In the genomic region with DNA sequence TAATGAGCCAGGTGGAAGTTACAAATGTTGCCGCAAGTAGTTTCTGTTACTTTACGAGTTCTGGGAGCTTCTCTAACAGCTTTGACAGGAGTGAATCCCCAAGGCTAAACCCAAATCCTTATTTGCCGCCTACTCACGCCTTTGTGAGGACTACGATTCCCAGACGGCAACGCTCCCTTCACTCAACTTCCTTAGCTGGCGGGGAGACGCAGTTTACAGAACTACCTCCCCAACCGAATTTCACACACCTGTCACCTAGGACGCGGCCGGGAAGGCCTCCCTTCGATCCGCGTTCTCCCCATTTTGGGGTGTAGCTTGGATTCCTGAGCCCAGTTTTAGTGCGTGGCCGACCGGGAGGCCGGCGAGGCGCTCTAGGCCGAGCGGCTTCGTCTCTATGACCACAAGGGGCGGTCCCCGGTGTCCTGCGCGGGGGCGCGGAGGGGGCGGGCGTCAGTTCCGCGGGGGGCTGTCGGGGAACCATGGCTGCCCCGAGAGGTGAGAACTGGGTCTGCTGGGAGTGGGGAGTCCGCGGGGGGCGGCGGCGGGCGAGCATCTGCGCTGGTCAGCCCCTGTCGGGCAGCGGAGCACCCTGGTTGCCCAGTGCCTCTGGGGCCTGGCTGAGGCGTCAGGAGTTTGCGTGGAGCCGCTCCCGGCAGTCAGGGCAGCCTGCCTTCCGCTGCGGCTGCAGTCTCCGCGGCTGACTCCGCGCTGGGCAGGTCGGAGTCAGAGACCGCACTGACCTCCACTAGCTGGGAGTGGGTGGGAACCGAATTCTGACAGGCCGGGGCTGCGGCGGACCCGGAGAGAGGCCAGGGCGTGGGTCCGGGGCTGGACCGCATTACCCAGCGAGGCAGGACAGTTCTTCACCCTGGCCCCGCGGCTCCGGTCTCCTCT, we compare ENCODE assay signal across 1 cellular context.
TF ChIP-seq lines count a peak whose summit lies in the region.

A gene with protein sequence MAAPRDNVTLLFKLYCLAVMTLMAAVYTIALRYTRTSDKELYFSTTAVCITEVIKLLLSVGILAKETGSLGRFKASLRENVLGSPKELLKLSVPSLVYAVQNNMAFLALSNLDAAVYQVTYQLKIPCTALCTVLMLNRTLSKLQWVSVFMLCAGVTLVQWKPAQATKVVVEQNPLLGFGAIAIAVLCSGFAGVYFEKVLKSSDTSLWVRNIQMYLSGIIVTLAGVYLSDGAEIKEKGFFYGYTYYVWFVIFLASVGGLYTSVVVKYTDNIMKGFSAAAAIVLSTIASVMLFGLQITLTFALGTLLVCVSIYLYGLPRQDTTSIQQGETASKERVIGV (plus strand): TSS at position 450 of the 894 bp plus-strand sequence. CDS start 30 bp downstream, at position 480.

TF ChIP-seq in HEK293, 187 proteins besides CTCF, POLR2A, EP300 and RAD21 (continued from another document):
- no peak for TF ChIP-seq ZNF571 (tag by site-specific recombination; IDR thresholded peaks at IDR 0.05)
- TF ChIP-seq ZFHX2 (tag by site-specific recombination; conservative IDR thresholded peaks at IDR 0.05) = peak; percentile 95
- no peak for TF ChIP-seq ZNF785 (tag by site-specific recombination; IDR thresholded peaks at IDR 0.05)
- TF ChIP-seq ZNF521 (tag by site-specific recombination; IDR thresholded peaks at IDR 0.05) = no peak
- 0 out of 2 replicates have a peak, but pooled peaks have one; percentile 24 for TF ChIP-seq ZNF623 (tag by site-specific recombination; IDR thresholded peaks at IDR 0.05)
- TF ChIP-seq, protein P1, sequence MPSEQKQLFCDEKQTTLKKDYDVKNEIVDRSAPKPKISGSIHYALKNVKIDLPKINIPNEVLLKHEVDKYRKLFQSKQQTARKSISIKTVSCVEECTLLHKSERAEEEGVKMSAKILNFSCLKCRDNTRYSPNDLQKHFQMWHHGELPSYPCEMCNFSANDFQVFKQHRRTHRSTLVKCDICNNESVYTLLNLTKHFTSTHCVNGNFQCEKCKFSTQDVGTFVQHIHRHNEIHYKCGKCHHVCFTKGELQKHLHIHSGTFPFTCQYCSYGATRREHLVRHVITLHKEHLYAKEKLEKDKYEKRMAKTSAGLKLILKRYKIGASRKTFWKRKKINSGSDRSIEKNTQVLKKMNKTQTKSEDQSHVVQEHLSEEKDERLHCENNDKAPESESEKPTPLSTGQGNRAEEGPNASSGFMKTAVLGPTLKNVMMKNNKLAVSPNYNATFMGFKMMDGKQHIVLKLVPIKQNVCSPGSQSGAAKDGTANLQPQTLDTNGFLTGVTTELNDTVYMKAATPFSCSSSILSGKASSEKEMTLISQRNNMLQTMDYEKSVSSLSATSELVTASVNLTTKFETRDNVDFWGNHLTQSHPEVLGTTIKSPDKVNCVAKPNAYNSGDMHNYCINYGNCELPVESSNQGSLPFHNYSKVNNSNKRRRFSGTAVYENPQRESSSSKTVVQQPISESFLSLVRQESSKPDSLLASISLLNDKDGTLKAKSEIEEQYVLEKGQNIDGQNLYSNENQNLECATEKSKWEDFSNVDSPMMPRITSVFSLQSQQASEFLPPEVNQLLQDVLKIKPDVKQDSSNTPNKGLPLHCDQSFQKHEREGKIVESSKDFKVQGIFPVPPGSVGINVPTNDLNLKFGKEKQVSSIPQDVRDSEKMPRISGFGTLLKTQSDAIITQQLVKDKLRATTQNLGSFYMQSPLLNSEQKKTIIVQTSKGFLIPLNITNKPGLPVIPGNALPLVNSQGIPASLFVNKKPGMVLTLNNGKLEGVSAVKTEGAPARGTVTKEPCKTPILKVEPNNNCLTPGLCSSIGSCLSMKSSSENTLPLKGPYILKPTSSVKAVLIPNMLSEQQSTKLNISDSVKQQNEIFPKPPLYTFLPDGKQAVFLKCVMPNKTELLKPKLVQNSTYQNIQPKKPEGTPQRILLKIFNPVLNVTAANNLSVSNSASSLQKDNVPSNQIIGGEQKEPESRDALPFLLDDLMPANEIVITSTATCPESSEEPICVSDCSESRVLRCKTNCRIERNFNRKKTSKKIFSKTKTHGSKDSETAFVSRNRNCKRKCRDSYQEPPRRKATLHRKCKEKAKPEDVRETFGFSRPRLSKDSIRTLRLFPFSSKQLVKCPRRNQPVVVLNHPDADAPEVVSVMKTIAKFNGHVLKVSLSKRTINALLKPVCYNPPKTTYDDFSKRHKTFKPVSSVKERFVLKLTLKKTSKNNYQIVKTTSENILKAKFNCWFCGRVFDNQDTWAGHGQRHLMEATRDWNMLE (tag by site-specific recombination; conservative IDR thresholded peaks at IDR 0.05; ENCODE audit: low read depth) = peak; percentile 66
- no peak; the same call in 1 of the 2 replicates for TF ChIP-seq ZNF664 (tag by site-specific recombination; IDR thresholded peaks at IDR 0.05)
- no peak for TF ChIP-seq ZNF701 (tag by site-specific recombination; IDR thresholded peaks at IDR 0.05)
- no peak for TF ChIP-seq RBAK (tag by site-specific recombination; IDR thresholded peaks at IDR 0.05)
- TF ChIP-seq ZNF660 (tag by site-specific recombination; IDR thresholded peaks at IDR 0.05) = peak; percentile 59; the same call in 1 of the 2 replicates
- TF ChIP-seq, protein P2, sequence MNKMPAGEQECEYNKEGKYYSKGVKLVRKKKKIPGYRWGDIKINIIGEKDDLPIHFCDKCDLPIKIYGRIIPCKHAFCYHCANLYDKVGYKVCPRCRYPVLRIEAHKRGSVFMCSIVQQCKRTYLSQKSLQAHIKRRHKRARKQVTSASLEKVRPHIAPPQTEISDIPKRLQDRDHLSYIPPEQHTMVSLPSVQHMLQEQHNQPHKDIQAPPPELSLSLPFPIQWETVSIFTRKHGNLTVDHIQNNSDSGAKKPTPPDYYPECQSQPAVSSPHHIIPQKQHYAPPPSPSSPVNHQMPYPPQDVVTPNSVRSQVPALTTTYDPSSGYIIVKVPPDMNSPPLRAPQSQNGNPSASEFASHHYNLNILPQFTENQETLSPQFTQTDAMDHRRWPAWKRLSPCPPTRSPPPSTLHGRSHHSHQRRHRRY (tag by site-specific recombination; IDR thresholded peaks at IDR 0.05) = no peak
- TF ChIP-seq ZFP3 (tag by site-specific recombination; IDR thresholded peaks at IDR 0.05; ENCODE audit: low read depth) = no peak
- TF ChIP-seq ZNF19 (tag by site-specific recombination; IDR thresholded peaks at IDR 0.05; ENCODE audit: low read depth) = no peak
- no peak for TF ChIP-seq ZNF140 (tag by site-specific recombination; IDR thresholded peaks at IDR 0.05)
- no peak for TF ChIP-seq ZNF654 (tag by site-specific recombination; IDR thresholded peaks at IDR 0.05; ENCODE audit: low read depth)
- peak; percentile 83 for TF ChIP-seq SP2 (tag by site-specific recombination; IDR thresholded peaks at IDR 0.05)
- TF ChIP-seq, protein P3, sequence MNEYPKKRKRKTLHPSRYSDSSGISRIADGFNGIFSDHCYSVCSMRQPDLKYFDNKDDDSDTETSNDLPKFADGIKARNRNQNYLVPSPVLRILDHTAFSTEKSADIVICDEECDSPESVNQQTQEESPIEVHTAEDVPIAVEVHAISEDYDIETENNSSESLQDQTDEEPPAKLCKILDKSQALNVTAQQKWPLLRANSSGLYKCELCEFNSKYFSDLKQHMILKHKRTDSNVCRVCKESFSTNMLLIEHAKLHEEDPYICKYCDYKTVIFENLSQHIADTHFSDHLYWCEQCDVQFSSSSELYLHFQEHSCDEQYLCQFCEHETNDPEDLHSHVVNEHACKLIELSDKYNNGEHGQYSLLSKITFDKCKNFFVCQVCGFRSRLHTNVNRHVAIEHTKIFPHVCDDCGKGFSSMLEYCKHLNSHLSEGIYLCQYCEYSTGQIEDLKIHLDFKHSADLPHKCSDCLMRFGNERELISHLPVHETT (tag by site-specific recombination; IDR thresholded peaks at IDR 0.05) = peak; percentile 83
- peak; percentile 66; the same call in 1 of the 2 replicates for TF ChIP-seq KLF1 (tag by site-specific recombination; IDR thresholded peaks at IDR 0.05)
- TF ChIP-seq YY2 (tag by site-specific recombination; IDR thresholded peaks at IDR 0.05) = peak; percentile 69
- no peak for TF ChIP-seq TRIM28 (IDR thresholded peaks at IDR 0.05; ENCODE audit: borderline replicate concordance, low read length)
- no peak for TF ChIP-seq ZNF473 (tag by site-specific recombination; IDR thresholded peaks at IDR 0.05)
- TF ChIP-seq, protein P4, sequence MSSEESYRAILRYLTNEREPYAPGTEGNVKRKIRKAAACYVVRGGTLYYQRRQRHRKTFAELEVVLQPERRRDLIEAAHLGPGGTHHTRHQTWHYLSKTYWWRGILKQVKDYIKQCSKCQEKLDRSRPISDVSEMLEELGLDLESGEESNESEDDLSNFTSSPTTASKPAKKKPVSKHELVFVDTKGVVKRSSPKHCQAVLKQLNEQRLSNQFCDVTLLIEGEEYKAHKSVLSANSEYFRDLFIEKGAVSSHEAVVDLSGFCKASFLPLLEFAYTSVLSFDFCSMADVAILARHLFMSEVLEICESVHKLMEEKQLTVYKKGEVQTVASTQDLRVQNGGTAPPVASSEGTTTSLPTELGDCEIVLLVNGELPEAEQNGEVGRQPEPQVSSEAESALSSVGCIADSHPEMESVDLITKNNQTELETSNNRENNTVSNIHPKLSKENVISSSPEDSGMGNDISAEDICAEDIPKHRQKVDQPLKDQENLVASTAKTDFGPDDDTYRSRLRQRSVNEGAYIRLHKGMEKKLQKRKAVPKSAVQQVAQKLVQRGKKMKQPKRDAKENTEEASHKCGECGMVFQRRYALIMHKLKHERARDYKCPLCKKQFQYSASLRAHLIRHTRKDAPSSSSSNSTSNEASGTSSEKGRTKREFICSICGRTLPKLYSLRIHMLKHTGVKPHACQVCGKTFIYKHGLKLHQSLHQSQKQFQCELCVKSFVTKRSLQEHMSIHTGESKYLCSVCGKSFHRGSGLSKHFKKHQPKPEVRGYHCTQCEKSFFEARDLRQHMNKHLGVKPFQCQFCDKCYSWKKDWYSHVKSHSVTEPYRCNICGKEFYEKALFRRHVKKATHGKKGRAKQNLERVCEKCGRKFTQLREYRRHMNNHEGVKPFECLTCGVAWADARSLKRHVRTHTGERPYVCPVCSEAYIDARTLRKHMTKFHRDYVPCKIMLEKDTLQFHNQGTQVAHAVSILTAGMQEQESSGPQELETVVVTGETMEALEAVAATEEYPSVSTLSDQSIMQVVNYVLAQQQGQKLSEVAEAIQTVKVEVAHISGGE (tag by site-specific recombination; conservative IDR thresholded peaks at IDR 0.05; ENCODE audit: low read depth) = peak; percentile 59
- TF ChIP-seq, protein P5, sequence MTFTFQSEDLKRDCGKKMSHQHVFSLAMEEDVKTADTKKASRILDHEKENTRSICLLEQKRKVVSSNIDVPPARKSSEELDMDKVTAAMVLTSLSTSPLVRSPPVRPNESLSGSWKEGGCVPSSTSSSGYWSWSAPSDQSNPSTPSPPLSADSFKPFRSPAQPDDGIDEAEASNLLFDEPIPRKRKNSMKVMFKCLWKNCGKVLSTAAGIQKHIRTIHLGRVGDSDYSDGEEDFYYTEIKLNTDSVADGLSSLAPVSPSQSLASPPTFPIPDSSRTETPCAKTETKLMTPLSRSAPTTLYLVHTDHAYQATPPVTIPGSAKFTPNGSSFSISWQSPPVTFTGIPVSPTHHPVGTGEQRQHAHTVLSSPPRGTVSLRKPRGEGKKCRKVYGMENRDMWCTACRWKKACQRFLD (tag by site-specific recombination; IDR thresholded peaks at IDR 0.05) = no peak
- TF ChIP-seq ZBTB48 (tag by site-specific recombination; IDR thresholded peaks at IDR 0.05) = no peak
- no peak for TF ChIP-seq ZNF266 (tag by site-specific recombination; IDR thresholded peaks at IDR 0.05; ENCODE audit: low read depth)
- TF ChIP-seq SALL2 (tag by site-specific recombination; IDR thresholded peaks at IDR 0.05; ENCODE audit: borderline replicate concordance) = no peak
- TF ChIP-seq ZNF394 (tag by site-specific recombination; IDR thresholded peaks at IDR 0.05; ENCODE audit: borderline replicate concordance) = peak; percentile 68
- no peak for TF ChIP-seq ZNF48 (tag by site-specific recombination; IDR thresholded peaks at IDR 0.05)
- TF ChIP-seq, protein P6, sequence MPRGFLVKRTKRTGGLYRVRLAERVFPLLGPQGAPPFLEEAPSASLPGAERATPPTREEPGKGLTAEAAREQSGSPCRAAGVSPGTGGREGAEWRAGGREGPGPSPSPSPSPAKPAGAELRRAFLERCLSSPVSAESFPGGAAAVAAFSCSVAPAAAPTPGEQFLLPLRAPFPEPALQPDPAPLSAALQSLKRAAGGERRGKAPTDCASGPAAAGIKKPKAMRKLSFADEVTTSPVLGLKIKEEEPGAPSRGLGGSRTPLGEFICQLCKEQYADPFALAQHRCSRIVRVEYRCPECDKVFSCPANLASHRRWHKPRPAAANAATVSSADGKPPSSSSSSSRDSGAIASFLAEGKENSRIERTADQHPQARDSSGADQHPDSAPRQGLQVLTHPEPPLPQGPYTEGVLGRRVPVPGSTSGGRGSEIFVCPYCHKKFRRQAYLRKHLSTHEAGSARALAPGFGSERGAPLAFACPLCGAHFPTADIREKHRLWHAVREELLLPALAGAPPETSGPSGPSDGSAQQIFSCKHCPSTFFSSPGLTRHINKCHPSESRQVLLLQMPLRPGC (tag by site-specific recombination; IDR thresholded peaks at IDR 0.05) = peak; percentile 70; the same call in 1 of the 2 replicates
- TF ChIP-seq IKZF3 (tag by site-specific recombination; IDR thresholded peaks at IDR 0.05) = peak; percentile 35; the same call in 1 of the 2 replicates
- TF ChIP-seq HOXA7 (CRISPR knock-in tag; IDR thresholded peaks at IDR 0.05; ENCODE audit: borderline replicate concordance) = no peak
- no peak for TF ChIP-seq ZNF792 (tag by site-specific recombination; IDR thresholded peaks at IDR 0.05)
- peak; percentile 91 for TF ChIP-seq ZBTB17 (tag by site-specific recombination; IDR thresholded peaks at IDR 0.05)
- no peak for TF ChIP-seq SCRT1 (tag by site-specific recombination; IDR thresholded peaks at IDR 0.05; ENCODE audit: borderline replicate concordance)
- TF ChIP-seq, protein P7, sequence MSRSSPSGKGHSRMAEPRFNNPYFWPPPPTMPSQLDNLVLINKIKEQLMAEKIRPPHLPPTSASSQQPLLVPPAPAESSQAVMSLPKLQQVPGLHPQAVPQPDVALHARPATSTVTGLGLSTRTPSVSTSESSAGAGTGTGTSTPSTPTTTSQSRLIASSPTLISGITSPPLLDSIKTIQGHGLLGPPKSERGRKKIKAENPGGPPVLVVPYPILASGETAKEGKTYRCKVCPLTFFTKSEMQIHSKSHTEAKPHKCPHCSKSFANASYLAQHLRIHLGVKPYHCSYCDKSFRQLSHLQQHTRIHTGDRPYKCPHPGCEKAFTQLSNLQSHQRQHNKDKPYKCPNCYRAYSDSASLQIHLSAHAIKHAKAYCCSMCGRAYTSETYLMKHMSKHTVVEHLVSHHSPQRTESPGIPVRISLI (tag by site-specific recombination; IDR thresholded peaks at IDR 0.05) = no peak
